Comparison of ENCODE assay signal across 8 cellular contexts in the genomic region with DNA sequence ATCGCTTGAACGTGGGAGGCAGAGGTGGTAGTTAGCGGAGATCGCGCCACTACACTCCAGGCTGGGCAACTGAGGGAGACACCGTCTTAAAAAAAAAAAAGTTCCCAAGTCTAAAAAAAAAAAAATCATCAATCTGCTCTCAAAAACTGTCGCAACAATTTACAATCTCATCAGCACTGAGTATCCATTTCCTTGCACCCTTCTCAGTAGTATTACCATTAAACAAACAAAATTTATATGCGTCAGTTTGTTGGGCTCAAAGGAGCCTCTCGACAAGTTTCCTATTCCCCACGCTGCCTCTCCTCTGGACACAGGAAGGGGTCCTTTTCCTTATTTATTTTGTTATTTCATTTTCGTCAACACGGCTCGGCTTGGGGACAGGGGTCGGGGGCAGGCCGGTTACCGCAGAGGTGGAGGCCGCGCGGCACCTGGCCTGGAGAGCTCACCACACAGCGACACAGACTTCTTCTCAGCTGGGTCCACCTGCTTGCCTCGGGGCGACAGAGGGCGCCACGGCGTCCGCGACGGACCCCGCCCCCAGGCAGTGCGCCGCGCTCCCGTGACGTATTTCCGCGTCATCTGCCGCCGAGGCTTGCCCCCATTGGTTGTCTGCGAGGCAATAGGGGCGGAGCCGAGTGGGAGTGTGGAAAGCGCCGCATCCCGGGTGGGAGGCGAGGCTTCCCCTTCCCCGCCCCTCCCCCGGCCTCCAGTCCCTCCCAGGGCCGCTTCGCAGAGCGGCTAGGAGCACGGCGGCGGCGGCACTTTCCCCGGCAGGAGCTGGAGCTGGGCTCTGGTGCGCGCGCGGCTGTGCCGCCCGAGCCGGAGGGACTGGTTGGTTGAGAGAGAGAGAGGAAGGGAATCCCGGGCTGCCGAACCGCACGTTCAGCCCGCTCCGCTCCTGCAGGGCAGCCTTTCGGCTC. TPM values are rescaled to one million over a fixed set of nuclear protein-coding genes. Genes with fewer than 3 reads are reported as not detected.
DNase-seq lines count a peak whose midpoint lies in the region; ATAC-seq and TF ChIP-seq lines count a peak whose summit lies in the region.

A gene (plus strand): TSS at position 709 of the 920 bp plus-strand sequence. CDS start 436 bp downstream, outside the sequence.

- peak; percentile 93 for TF ChIP-seq POLR2A in IMR-90 (IDR thresholded peaks at IDR 0.05; ENCODE audit: low read depth, low read length)

- CTCF ChIA-PET in IMR-90 (lab: Yijun Ruan, JAX): interaction anchor here (2.4 kb wide), 1 partner anchor 112 kb away, joined by 10 read pairs; a partner anchor contains a TSS
- CTCF ChIA-PET in OCI-LY7 (lab: Charles Lee; ENCODE audit: unreplicated experiment): interaction anchor here (0.5 to 1.0 kb wide), 2 partner anchors 95 to 208 kb away, joined by 3 to 4 read pairs; no protein-coding TSS in a partner anchor

- DNase-seq in DMS153 (lab: John Stamatoyannopoulos, UW): peak; percentile 87
- peak; percentile 96 for DNase-seq in IMR-90
- DNase-seq in OCI-LY7 (ENCODE audit: low spot score): peak; percentile 99
- peak; percentile 98 for DNase-seq in activated T-cell treated with anti-CD3 and anti-CD28 coated beads for 4 hours
- DNase-seq in epithelial cell of esophagus (ENCODE audit: low read depth): peak; percentile 97
- peak; percentile 98 for DNase-seq in mucosa of gallbladder (ENCODE audit: low spot score)
- DNase-seq in stimulated activated CD8-positive, alpha-beta memory T cell treated with anti-CD3 and anti-CD28 coated beads, Interleukin-4, amount 100 ng/mL, for 4 hours (ENCODE audit: low read depth in 2 of 2, low spot score in 1 of 2): peak; percentile 96

- H2BK5ac ChIP-seq in IMR-90 (ENCODE audit: low read depth, low read length, poor library complexity, severe bottlenecking): peak within 1 kb of the TSS; percentile 78

- peak within 1 kb of the TSS; percentile 81 for H3K9ac ChIP-seq in IMR-90 (ENCODE audit: low read depth, low read length)

- H3K9me3 ChIP-seq in IMR-90 (ENCODE audit: control insufficient read depth, insufficient read depth, low read length) (no peaks in the 10 kb centered on the region), OCI-LY7 (ENCODE audit: low read length) (no peaks in the 10 kb centered on the region)

- POLR2A ChIA-PET in IMR-90 (lab: Charles Lee; ENCODE audit: unreplicated experiment): interaction anchor here (0.7 kb wide), 1 partner anchor 921 kb away, joined by 4 read pairs; no protein-coding TSS in a partner anchor
- POLR2A ChIA-PET in OCI-LY7 (lab: Charles Lee): interaction anchor here (0.6 to 1.8 kb wide), 10 partner anchors 9 to 1467 kb away, joined by 3 to 9 read pairs (median 4); a partner anchor contains a TSS

- peak; percentile 82 for TF ChIP-seq CTCF in IMR-90 (conservative IDR thresholded peaks at IDR 0.05; ENCODE audit: low read depth, low read length)
- TF ChIP-seq CTCF in OCI-LY7 (conservative IDR thresholded peaks at IDR 0.05; ENCODE audit: low read length): peak; percentile 83
- TF ChIP-seq CTCF in epithelial cell of esophagus (IDR thresholded peaks at IDR 0.05; ENCODE audit: insufficient read depth, low read depth, low read length, missing control alignments): peak; percentile 36

- peak within 1 kb of the TSS; percentile 61 for H4K91ac ChIP-seq in IMR-90 (ENCODE audit: insufficient read depth, low read depth, low read length)

- peak within 1 kb of the TSS; percentile 31 to 83 for H4K8ac ChIP-seq in IMR-90 (ENCODE audit: low read depth in 2 of 2, low read length in 2 of 2)

- H2BK20ac ChIP-seq in IMR-90 (ENCODE audit: low read depth, low read length): no peak within 1 kb of the TSS

- H3K4ac ChIP-seq in IMR-90 (ENCODE audit: low read depth, low read length): peak within 1 kb of the TSS; percentile 73

- no peaks in the 10 kb centered on the region for H3K27me3 ChIP-seq in IMR-90 (ENCODE audit: control insufficient read depth, insufficient read depth, low read length)

- H3K79me2 ChIP-seq in OCI-LY7 (ENCODE audit: insufficient read depth, low read depth, low read length): peaks cover 50% of the 10 kb centered on the region

- ATAC-seq in GM21528 (IDR thresholded peaks at IDR 0.05; ENCODE audit: low FRiP score, unreplicated experiment) (peak; percentile 81), IMR-90 (ENCODE audit: low read depth) (peak; percentile 98)

- peak within 1 kb of the TSS; percentile 93 for H3K56ac ChIP-seq in IMR-90 (ENCODE audit: extremely low read depth, insufficient read depth, low read length)

- H3K79me1 ChIP-seq in IMR-90 (ENCODE audit: low read depth in 1 of 2, low read length in 2 of 2): peaks cover 9 to 41% of the 10 kb centered on the region in 2 experiments

- H4K5ac ChIP-seq in IMR-90 (ENCODE audit: low read depth, low read length): peak within 1 kb of the TSS; percentile 38

- peak within 1 kb of the TSS; percentile 84 for H2AK5ac ChIP-seq in IMR-90 (ENCODE audit: low read depth, low read length)

- H3K14ac ChIP-seq in IMR-90 (replicated peaks; ENCODE audit: low read depth, low read length): peak within 1 kb of the TSS; percentile 93

- H3K4me2 ChIP-seq in IMR-90 (ENCODE audit: low read depth, low read length) (peak within 1 kb of the TSS; percentile 89), OCI-LY7 (ENCODE audit: low read length) (peak within 1 kb of the TSS; percentile 99)

- H2AFZ ChIP-seq in IMR-90 (replicated peaks; ENCODE audit: low read length, poor library complexity) (peak within 1 kb of the TSS; percentile 97), OCI-LY7 (ENCODE audit: low read length) (peak within 1 kb of the TSS; percentile 58; the same call in 1 of the 2 replicates)

- no peaks in the 10 kb centered on the region for H3K9me2 ChIP-seq in OCI-LY7 (ENCODE audit: insufficient read depth, low read length)

- peak within 1 kb of the TSS; percentile 83 for H2AK9ac ChIP-seq in IMR-90 (replicated peaks; ENCODE audit: low read depth, low read length, poor library complexity)

- 6% methylated on average over 6 of the region's 69 CpGs; no CpG with 5 or more reads in 1 of the 2 experiments for WGBS in IMR-90 (ENCODE audit: extremely low coverage in 2 of 2, insufficient read length in 1 of 2), 2 experiments

- peak within 1 kb of the TSS; percentile 79 for H3K4me3 ChIP-seq in IMR-90 (ENCODE audit: insufficient read depth, low read depth, low read length)
- peak within 1 kb of the TSS; percentile 83 for H3K4me3 ChIP-seq in OCI-LY7 (ENCODE audit: low read depth, low read length, poor library complexity, severe bottlenecking)
- H3K4me3 ChIP-seq in epithelial cell of esophagus (ENCODE audit: low read length): peak within 1 kb of the TSS; percentile 81

- H4K20me1 ChIP-seq in IMR-90 (ENCODE audit: insufficient read depth, low read length) (peaks cover 38% of the 10 kb centered on the region), OCI-LY7 (ENCODE audit: insufficient read depth, low read length) (peaks cover 13% of the 10 kb centered on the region; the same call in 1 of the 2 replicates)

- intact Hi-C loops in IMR-90 (cut with micrococcal nuclease): loop anchor here (1.0 kb wide), 1 partner anchor 111 kb away; a partner anchor contains a TSS
- intact Hi-C loops in OCI-LY7 (cut with micrococcal nuclease; ENCODE audit: unreplicated experiment): loop anchor here (1.0 kb wide), 3 partner anchors 17 to 111 kb away; a partner anchor contains a TSS

- H3K9me1 ChIP-seq in IMR-90 (ENCODE audit: insufficient read depth, low read length): peaks cover 7% of the 10 kb centered on the region; the same call in 1 of the 2 replicates

- peak within 1 kb of the TSS; percentile 85 for H3K27ac ChIP-seq in IMR-90 (ENCODE audit: insufficient read depth, low read length)
- peak within 1 kb of the TSS; percentile 83 for H3K27ac ChIP-seq in OCI-LY7 (ENCODE audit: low read depth, low read length, poor library complexity, severe bottlenecking)

- peak; percentile 37 for TF ChIP-seq RAD21 in IMR-90 (IDR thresholded peaks at IDR 0.05; ENCODE audit: low read length)

- dilution Hi-C loops in IMR-90 (cut with HindIII; ENCODE audit: low sequenced_read_pairs, unreplicated experiment): no loop called here

- H2BK15ac ChIP-seq in IMR-90 (ENCODE audit: low read depth, low read length): peak within 1 kb of the TSS; percentile 51; the same call in 1 of the 3 replicates

- H3K4me1 ChIP-seq in IMR-90 (ENCODE audit: control insufficient read depth, insufficient read depth, low read length) (peaks cover 6% of the 10 kb centered on the region), OCI-LY7 (ENCODE audit: insufficient read depth, low read length, poor library complexity, severe bottlenecking) (peaks cover 40% of the 10 kb centered on the region)

- BruUV-seq in IMR-90 (replicated peaks; lab: Mats Ljungman, UMichigan) (no TSS peak), OCI-LY7 (replicated peaks; lab: Mats Ljungman, UMichigan) (TSS peak; percentile 91)

- H3K23ac ChIP-seq in IMR-90 (ENCODE audit: low read depth, low read length): peak within 1 kb of the TSS; percentile 95

- H3K36me3 ChIP-seq in IMR-90 (ENCODE audit: control insufficient read depth, insufficient read depth, low read length) (0 out of 2 replicates have a peak, but pooled peaks cover 2% of the 10 kb centered on the region), OCI-LY7 (ENCODE audit: insufficient read depth, low read length) (peaks cover 10% of the 10 kb centered on the region; the same call in 1 of the 2 replicates)

- H3K18ac ChIP-seq in IMR-90 (ENCODE audit: low read depth, low read length): peak within 1 kb of the TSS; percentile 19

- in situ Hi-C loops in IMR-90 (cut with MboI; ENCODE audit: low sequenced_read_pairs): loop anchor here (5.0 kb wide), 1 partner anchor 106 kb away; no protein-coding TSS in a partner anchor

- peak within 1 kb of the TSS; percentile 46; the same call in 1 of the 2 replicates for H2BK120ac ChIP-seq in IMR-90 (ENCODE audit: low read depth, low read length)

TF ChIP-seq in IMR-90, 13 proteins besides CTCF, POLR2A, EP300 and RAD21 (continues in another document):
- 0 out of 2 replicates have a peak, but pooled peaks have one; percentile 21 for TF ChIP-seq CHD1 (IDR thresholded peaks at IDR 0.05; ENCODE audit: low read depth, low read length)
- TF ChIP-seq MXI1 (IDR thresholded peaks at IDR 0.05; ENCODE audit: borderline replicate concordance, low read depth, low read length): peak; percentile 84; the same call in 1 of the 2 replicates
- peak; percentile 54 for TF ChIP-seq SMC3 (IDR thresholded peaks at IDR 0.05; ENCODE audit: low read depth, low read length)
- TF ChIP-seq BHLHE40 (IDR thresholded peaks at IDR 0.05; ENCODE audit: low read depth, low read length): no peak
- peak; percentile 82; the same call in 1 of the 2 replicates for TF ChIP-seq MAZ (IDR thresholded peaks at IDR 0.05; ENCODE audit: borderline replicate concordance, low read depth, low read length)
- TF ChIP-seq RCOR1 (IDR thresholded peaks at IDR 0.05; ENCODE audit: insufficient replicate concordance, low read length): peak; percentile 15
- no peak for TF ChIP-seq NFE2L2 (IDR thresholded peaks at IDR 0.05; ENCODE audit: low read depth, low read length)
- peak; percentile 65 for TF ChIP-seq CEBPB (IDR thresholded peaks at IDR 0.05; ENCODE audit: low read depth, low read length)

RNA-seq across cellular contexts. Expression of the gene that starts here (rescaled TPM):
- 37.8 and 58.9 TPM in 2 replicates for total RNA-seq in IMR-90 (2012; rRNA removed)
- 33.3 and 34.7 TPM in 2 replicates for polyA plus RNA-seq in IMR-90 (2012; rRNA removed)
- polyA plus RNA-seq in IMR-90 (2012; cell fraction: cytosol; rRNA removed): 18.9 and 28.3 TPM in 2 replicates
- 9.2 and 28.3 TPM in 2 replicates for polyA plus RNA-seq in IMR-90 (2012; cell fraction: nucleus; rRNA removed; ENCODE audit: low replicate concordance)
- total RNA-seq in OCI-LY7 (2014; rRNA removed; shearing (Covaris generic)): 37.2 and 43.9 TPM in 2 replicates
- 82.6 and 95.8 TPM in 2 replicates for total RNA-seq in OCI-LY7 (2022)
- total RNA-seq in mucosa of gallbladder: 48.2 TPM

Comparison
In these comparisons a context has a peak if more than half of its experiments do, and no peak if none do; other contexts are left out.
1. Peak in every context shown above with its lines: DNase-seq, ATAC-seq, H3K4me3 ChIP-seq and H3K27ac ChIP-seq.